ENCODE assay signal across 20 cellular contexts in the genomic region with DNA sequence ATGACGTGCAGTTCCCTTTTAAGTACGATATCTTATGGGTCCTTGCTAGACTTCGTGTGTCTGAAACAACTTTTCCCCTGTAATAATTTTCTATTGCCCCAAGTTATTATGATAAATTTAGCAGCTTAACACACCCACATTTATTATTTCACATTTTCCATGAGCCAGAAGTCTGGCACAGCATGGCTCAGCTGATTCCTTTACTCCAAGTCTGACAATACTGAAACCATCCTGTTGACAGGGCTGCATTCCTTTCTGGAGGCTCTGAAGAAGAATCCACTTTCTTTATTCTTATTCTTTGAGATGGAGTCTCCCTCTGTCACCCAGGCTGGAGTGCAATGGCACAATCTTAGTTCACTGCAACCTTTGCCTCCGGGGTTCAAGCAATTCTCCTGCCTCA.
DNase-seq lines count a peak whose midpoint lies in the region; ATAC-seq, FAIRE-seq and TF ChIP-seq lines count a peak whose summit lies in the region.
"Had no signal": no experiment of that assay in that cellular context is flagged by ENCODE, and none has a peak within 500 bp of the region (broad histone marks: within the 10 kb centered on the region; RNA-seq: fewer than 3 reads in every experiment).

No MANE protein-coding gene starts in this region.

- FAIRE-seq in GM12891 (lab: Jason Lieb, UNC) = no peak
- FAIRE-seq: GM12892 had no signal

- TF ChIP-seq CTCF in WTC11 (IDR thresholded peaks at IDR 0.05) (no peak), endothelial cell (IDR thresholded peaks at IDR 0.05; ENCODE audit: unreplicated experiment) (no peak), thoracic aorta (IDR thresholded peaks at IDR 0.05) (no peak), omental fat pad (IDR thresholded peaks at IDR 0.05) (no peak)

- TF ChIP-seq POLR2A in GM12891 (IDR thresholded peaks at IDR 0.05; ENCODE audit: low read depth, low read length) = no peak

- CTCF ChIA-PET in WTC11 (lab: Charles Lee) = no interaction called here

- H3K4me1 Mint-ChIP-seq in WTC11 = peaks cover 44% of the 10 kb centered on the region
- peaks cover 16% of the 10 kb centered on the region for H3K4me1 Mint-ChIP-seq in endothelial cell (ENCODE audit: unreplicated experiment)
- H3K4me1 Mint-ChIP-seq: CD8-positive, alpha-beta memory T cell had no signal

- H3K9me3 Mint-ChIP-seq in WTC11 (peaks cover 6% of the 10 kb centered on the region), endothelial cell (ENCODE audit: unreplicated experiment) (no peaks in the 10 kb centered on the region)

- ATAC-seq in WTC11 (no peak), thoracic aorta (ENCODE audit: insufficient number of reproducible peaks, low FRiP score, low read depth) (no peak), omental fat pad (ENCODE audit: low FRiP score) (no peak), GM18519 (IDR thresholded peaks at IDR 0.05; ENCODE audit: low FRiP score, unreplicated experiment) (no peak)

- H3K36me3 Mint-ChIP-seq in WTC11 (peaks cover 8% of the 10 kb centered on the region), endothelial cell (ENCODE audit: low read depth, unreplicated experiment) (no peaks in the 10 kb centered on the region)
- H3K36me3 Mint-ChIP-seq: CD8-positive, alpha-beta memory T cell had no signal

- peaks cover 20 to 36% of the 10 kb centered on the region in 2 donors for H3K4me1 ChIP-seq in thoracic aorta (ENCODE audit: control insufficient read depth in 1 of 2, low read depth in 2 of 2)
- H3K4me1 ChIP-seq: BLaER1, SJCRH30 had no signal

- no peaks in the 10 kb centered on the region for H3K9me3 ChIP-seq in thoracic aorta

- H3K27me3 ChIP-seq in thoracic aorta (replicated peaks; ENCODE audit: insufficient read depth) = no peaks in the 10 kb centered on the region
- H3K27me3 ChIP-seq: BLaER1, SJCRH30 had no signal

- peak overlapping the region; percentile 40 for H3K4me3 ChIP-seq in thoracic aorta
- H3K4me3 ChIP-seq: BLaER1, SJCRH30 had no signal

- POLR2A ChIA-PET in WTC11 (lab: Charles Lee) = interaction anchor here (0.9 kb wide), 1 partner anchor 14 kb away, joined by 11 read pairs; no protein-coding TSS in a partner anchor

- H3K27me3 Mint-ChIP-seq in WTC11 (ENCODE audit: low read depth) (no peaks in the 10 kb centered on the region), endothelial cell (ENCODE audit: unreplicated experiment) (no peaks in the 10 kb centered on the region)

- no peaks in the 10 kb centered on the region for H3K36me3 ChIP-seq in thoracic aorta
- H3K36me3 ChIP-seq: BLaER1, SJCRH30 had no signal

- DNase-seq in GM03348 (ENCODE audit: low spot score) (peak; percentile 17), WTC11 (ENCODE audit: low spot score) (no peak), endothelial cell (ENCODE audit: low spot score) (no peak), thoracic aorta (ENCODE audit: low spot score) (no peak), omental fat pad (ENCODE audit: low spot score) (no peak), GM12891 (ENCODE audit: insufficient read length, low spot score) (no peak)
- no peak for DNase-seq in activated CD4-positive, alpha-beta T cell treated with anti-CD3 and anti-CD28 coated beads, Interleukin-2, amount 50 U/mL, for 1 hour
- DNase-seq: CD8-positive, alpha-beta memory T cell; DMS79 treated with DMSO at 0.1 percent for 48 hours; GDM1; HCEC 1CT; KBM-7; NCI-H1417 treated with DMSO at 0.1 percent for 48 hours; NCI-H1930; NCI-H748 treated with DMSO at 0.1 percent for 48 hours; SJCRH30 had no signal

- H3K27ac ChIP-seq in thoracic aorta = peak overlapping the region; percentile 70 to 71
- H3K27ac ChIP-seq: BLaER1, RWPE1, SJCRH30 had no signal

- H3K27ac Mint-ChIP-seq in WTC11 = peak overlapping the region; percentile 83
- H3K27ac Mint-ChIP-seq in endothelial cell (ENCODE audit: unreplicated experiment) = peak overlapping the region; percentile 16
- H3K27ac Mint-ChIP-seq: CD8-positive, alpha-beta memory T cell had no signal

- H3K4me3 Mint-ChIP-seq in WTC11 (no peak overlapping the region), endothelial cell (ENCODE audit: unreplicated experiment) (no peak overlapping the region)
- H3K4me3 Mint-ChIP-seq: CD8-positive, alpha-beta memory T cell had no signal

TF ChIP-seq in WTC11, 78 proteins besides CTCF, POLR2A, EP300 and RAD21:
- TF ChIP-seq FOXJ3 (CRISPR knock-in tag; IDR thresholded peaks at IDR 0.05; ENCODE audit: borderline replicate concordance) (no peak), ZNF396 (CRISPR knock-in tag; IDR thresholded peaks at IDR 0.05; ENCODE audit: borderline replicate concordance) (no peak), USF1 (CRISPR knock-in tag; IDR thresholded peaks at IDR 0.05) (no peak), IRF1 (CRISPR knock-in tag; IDR thresholded peaks at IDR 0.05) (no peak), ZMAT4 (CRISPR knock-in tag; IDR thresholded peaks at IDR 0.05) (no peak), ZNF416 (CRISPR knock-in tag; IDR thresholded peaks at IDR 0.05) (no peak)

TF ChIP-seq in GM12891, 5 proteins besides CTCF, POLR2A, EP300 and RAD21:
- TF ChIP-seq POLR2AphosphoS5 (IDR thresholded peaks at IDR 0.05; ENCODE audit: low read depth, low read length) (no peak), POU2F2 (IDR thresholded peaks at IDR 0.05; ENCODE audit: low read depth, low read length) (no peak), TAF1 (IDR thresholded peaks at IDR 0.05; ENCODE audit: low read depth, low read length) (no peak), PAX5 (IDR thresholded peaks at IDR 0.05; ENCODE audit: insufficient read depth, low read length, severe bottlenecking) (no peak), SPI1 (IDR thresholded peaks at IDR 0.05; ENCODE audit: low read depth, low read length) (no peak)
TF ChIP-seq in GM12891: peak in this region for 0.
